8 cellular contexts compared by ENCODE assay signal in the genomic region with DNA sequence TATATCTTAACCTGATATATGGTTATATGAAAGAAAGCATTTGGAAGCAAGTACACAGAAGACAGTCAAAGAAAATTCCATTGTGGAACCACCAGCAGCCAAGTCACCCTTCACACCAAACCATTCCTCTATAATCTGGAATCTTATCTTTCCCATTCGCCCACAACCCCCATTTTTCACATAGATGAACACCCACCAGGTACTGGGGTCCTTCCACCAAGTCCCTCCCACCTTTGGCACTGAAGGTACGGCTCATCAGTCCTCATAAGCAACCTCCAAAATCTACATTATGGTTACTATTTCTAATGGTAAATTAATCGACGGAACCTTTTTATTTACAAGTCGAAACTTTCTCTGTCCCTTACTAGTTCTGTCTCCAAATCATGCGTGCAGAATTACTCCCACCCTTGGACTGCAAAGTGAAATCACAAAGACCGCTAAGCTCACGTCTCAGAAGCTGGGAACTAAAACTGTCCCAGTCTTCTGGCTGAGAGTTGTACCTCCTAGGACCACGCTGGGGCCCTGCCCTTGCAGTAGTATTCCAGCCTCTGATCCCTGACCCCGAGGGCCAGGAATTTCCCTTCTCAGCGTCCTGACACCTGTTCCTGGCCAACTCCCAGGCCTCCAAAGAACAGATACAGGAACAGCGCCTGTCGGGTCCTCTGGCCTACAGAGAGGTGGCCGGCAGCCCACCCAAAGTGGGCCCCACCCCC. TPM values are rescaled to one million over a fixed set of nuclear protein-coding genes. Genes with fewer than 3 reads are reported as not detected.
DNase-seq lines count a peak whose midpoint lies in the region; ATAC-seq and TF ChIP-seq lines count a peak whose summit lies in the region.

No MANE protein-coding gene starts in this region.

- H3K27me3 Mint-ChIP-seq in CD14-positive monocyte (ENCODE audit: low read depth in 3 of 3) (peaks cover 1 to 2% (median 2%) of the 10 kb centered on the region in 3 donors), natural killer cell (ENCODE audit: low read depth in 2 of 2) (peaks cover 2 to 6% of the 10 kb centered on the region in 2 donors)

- H3K4me1 Mint-ChIP-seq in CD14-positive monocyte = peaks cover 17% of the 10 kb centered on the region
- H3K4me1 Mint-ChIP-seq in natural killer cell = peaks cover 19 to 29% of the 10 kb centered on the region in 2 donors

- H3K36me3 Mint-ChIP-seq in CD14-positive monocyte (peaks cover 15 to 30% of the 10 kb centered on the region in 2 donors), natural killer cell (no peaks in the 10 kb centered on the region)

- TF ChIP-seq CTCF in CD14-positive monocyte (IDR thresholded peaks at IDR 0.05) = no peak
- TF ChIP-seq CTCF in natural killer cell (IDR thresholded peaks at IDR 0.05) = no peak

- H3K4me3 Mint-ChIP-seq in CD14-positive monocyte (peak overlapping the region; percentile 83 to 90), natural killer cell (peak overlapping the region; percentile 90)

- H3K27ac Mint-ChIP-seq in CD14-positive monocyte = peak overlapping the region; percentile 65 to 87 (median 77)
- H3K27ac Mint-ChIP-seq in natural killer cell = peak overlapping the region; percentile 78 to 91

- DNase-seq in CD14-positive monocyte (ENCODE audit: low spot score) (no peak), GM19238 (ENCODE audit: insufficient read length, low spot score) (peak; percentile 5), natural killer cell (no peak), NCI-H1048 (lab: John Stamatoyannopoulos, UW) (no peak)
- no peak for DNase-seq in stimulated activated CD4-positive, alpha-beta T cell treated with anti-CD3 and anti-CD28 coated beads, Interleukin-4, amount 100 ng/mL, for 1 hour

- H3K9me3 Mint-ChIP-seq in CD14-positive monocyte (peaks cover 0 to 2% (median 0%) of the 10 kb centered on the region in 7 donors), natural killer cell (no peaks in the 10 kb centered on the region)

- ATAC-seq in HG03280 (IDR thresholded peaks at IDR 0.05; ENCODE audit: unreplicated experiment) (peak; percentile 13), SK-N-SH treated with all-trans-retinoic acid at 6 μM for 48 hours (peak; percentile 21; the same call in 2 of the 3 replicates), esophagus mucosa (peak; percentile 1), natural killer cell (no peak)

- intact Hi-C loops in CD14-positive monocyte (cut with micrococcal nuclease) = no loop called here
- intact Hi-C loops in natural killer cell (cut with micrococcal nuclease) = loop anchor here (1.0 kb wide), 3 partner anchors 94 to 284 kb away; partner anchors contain the start of gene SCRN3

TF ChIP-seq in SK-N-SH treated with all-trans-retinoic acid at 6 μM for 48 hours, 23 proteins besides CTCF, POLR2A, EP300 and RAD21 (continues in another document):
- no peak for TF ChIP-seq CSDC2 (CRISPR knock-in tag; IDR thresholded peaks at IDR 0.05)
- TF ChIP-seq BACH2 (CRISPR knock-in tag; IDR thresholded peaks at IDR 0.05; ENCODE audit: borderline replicate concordance) = no peak
- TF ChIP-seq SNAI2 (CRISPR knock-in tag; IDR thresholded peaks at IDR 0.05) = no peak
- no peak for TF ChIP-seq CSRNP3 (CRISPR knock-in tag; IDR thresholded peaks at IDR 0.05)
- TF ChIP-seq, protein P1, sequence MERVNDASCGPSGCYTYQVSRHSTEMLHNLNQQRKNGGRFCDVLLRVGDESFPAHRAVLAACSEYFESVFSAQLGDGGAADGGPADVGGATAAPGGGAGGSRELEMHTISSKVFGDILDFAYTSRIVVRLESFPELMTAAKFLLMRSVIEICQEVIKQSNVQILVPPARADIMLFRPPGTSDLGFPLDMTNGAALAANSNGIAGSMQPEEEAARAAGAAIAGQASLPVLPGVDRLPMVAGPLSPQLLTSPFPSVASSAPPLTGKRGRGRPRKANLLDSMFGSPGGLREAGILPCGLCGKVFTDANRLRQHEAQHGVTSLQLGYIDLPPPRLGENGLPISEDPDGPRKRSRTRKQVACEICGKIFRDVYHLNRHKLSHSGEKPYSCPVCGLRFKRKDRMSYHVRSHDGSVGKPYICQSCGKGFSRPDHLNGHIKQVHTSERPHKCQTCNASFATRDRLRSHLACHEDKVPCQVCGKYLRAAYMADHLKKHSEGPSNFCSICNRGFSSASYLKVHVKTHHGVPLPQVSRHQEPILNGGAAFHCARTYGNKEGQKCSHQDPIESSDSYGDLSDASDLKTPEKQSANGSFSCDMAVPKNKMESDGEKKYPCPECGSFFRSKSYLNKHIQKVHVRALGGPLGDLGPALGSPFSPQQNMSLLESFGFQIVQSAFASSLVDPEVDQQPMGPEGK (CRISPR knock-in tag; IDR thresholded peaks at IDR 0.05; ENCODE audit: borderline replicate concordance) = no peak
- TF ChIP-seq GLIS3 (CRISPR knock-in tag; IDR thresholded peaks at IDR 0.05) = no peak
- TF ChIP-seq CREB5 (CRISPR knock-in tag; IDR thresholded peaks at IDR 0.05; ENCODE audit: low read depth) = no peak
- no peak for TF ChIP-seq ISL1 (CRISPR knock-in tag; IDR thresholded peaks at IDR 0.05)
- no peak for TF ChIP-seq ZNF8 (CRISPR knock-in tag; IDR thresholded peaks at IDR 0.05)
- TF ChIP-seq, protein P2, sequence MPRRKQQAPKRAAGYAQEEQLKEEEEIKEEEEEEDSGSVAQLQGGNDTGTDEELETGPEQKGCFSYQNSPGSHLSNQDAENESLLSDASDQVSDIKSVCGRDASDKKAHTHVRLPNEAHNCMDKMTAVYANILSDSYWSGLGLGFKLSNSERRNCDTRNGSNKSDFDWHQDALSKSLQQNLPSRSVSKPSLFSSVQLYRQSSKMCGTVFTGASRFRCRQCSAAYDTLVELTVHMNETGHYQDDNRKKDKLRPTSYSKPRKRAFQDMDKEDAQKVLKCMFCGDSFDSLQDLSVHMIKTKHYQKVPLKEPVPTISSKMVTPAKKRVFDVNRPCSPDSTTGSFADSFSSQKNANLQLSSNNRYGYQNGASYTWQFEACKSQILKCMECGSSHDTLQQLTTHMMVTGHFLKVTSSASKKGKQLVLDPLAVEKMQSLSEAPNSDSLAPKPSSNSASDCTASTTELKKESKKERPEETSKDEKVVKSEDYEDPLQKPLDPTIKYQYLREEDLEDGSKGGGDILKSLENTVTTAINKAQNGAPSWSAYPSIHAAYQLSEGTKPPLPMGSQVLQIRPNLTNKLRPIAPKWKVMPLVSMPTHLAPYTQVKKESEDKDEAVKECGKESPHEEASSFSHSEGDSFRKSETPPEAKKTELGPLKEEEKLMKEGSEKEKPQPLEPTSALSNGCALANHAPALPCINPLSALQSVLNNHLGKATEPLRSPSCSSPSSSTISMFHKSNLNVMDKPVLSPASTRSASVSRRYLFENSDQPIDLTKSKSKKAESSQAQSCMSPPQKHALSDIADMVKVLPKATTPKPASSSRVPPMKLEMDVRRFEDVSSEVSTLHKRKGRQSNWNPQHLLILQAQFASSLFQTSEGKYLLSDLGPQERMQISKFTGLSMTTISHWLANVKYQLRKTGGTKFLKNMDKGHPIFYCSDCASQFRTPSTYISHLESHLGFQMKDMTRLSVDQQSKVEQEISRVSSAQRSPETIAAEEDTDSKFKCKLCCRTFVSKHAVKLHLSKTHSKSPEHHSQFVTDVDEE (CRISPR knock-in tag; IDR thresholded peaks at IDR 0.05) = no peak
- no peak for TF ChIP-seq ZNF565 (CRISPR knock-in tag; conservative IDR thresholded peaks at IDR 0.05; ENCODE audit: low read depth)
- no peak for TF ChIP-seq ZFP3 (CRISPR knock-in tag; IDR thresholded peaks at IDR 0.05)
- no peak for TF ChIP-seq PPARA (CRISPR knock-in tag; IDR thresholded peaks at IDR 0.05; ENCODE audit: borderline replicate concordance)
- TF ChIP-seq RARB (CRISPR knock-in tag; IDR thresholded peaks at IDR 0.05) = no peak
- TF ChIP-seq ZFP30 (CRISPR knock-in tag; IDR thresholded peaks at IDR 0.05) = no peak
- TF ChIP-seq OSR1 (CRISPR knock-in tag; IDR thresholded peaks at IDR 0.05) = no peak
- TF ChIP-seq ARNTL (CRISPR knock-in tag; IDR thresholded peaks at IDR 0.05; ENCODE audit: borderline replicate concordance, low read depth) = no peak
- TF ChIP-seq, protein P3, sequence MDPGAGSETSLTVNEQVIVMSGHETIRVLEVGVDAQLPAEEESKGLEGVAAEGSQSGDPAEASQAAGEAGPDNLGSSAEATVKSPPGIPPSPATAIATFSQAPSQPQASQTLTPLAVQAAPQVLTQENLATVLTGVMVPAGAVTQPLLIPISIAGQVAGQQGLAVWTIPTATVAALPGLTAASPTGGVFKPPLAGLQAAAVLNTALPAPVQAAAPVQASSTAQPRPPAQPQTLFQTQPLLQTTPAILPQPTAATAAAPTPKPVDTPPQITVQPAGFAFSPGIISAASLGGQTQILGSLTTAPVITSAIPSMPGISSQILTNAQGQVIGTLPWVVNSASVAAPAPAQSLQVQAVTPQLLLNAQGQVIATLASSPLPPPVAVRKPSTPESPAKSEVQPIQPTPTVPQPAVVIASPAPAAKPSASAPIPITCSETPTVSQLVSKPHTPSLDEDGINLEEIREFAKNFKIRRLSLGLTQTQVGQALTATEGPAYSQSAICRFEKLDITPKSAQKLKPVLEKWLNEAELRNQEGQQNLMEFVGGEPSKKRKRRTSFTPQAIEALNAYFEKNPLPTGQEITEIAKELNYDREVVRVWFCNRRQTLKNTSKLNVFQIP (CRISPR knock-in tag; IDR thresholded peaks at IDR 0.05; ENCODE audit: borderline replicate concordance, low read depth) = no peak

RNA-seq across cellular contexts. Expression of gene OLA1, which starts 0.7 kb away (rescaled TPM):
- polyA plus RNA-seq in CD14-positive monocyte = 10 to 100 TPM; 71.9 to 72.3 TPM
- total RNA-seq in esophagus mucosa (74.7 TPM), natural killer cell (10 to 100 TPM; 42.3 to 45.9 (median 43.9) TPM)

Comparison
In these comparisons a context has a peak if more than half of its experiments do, and no peak if none do; other contexts are left out.
1. ATAC-seq: peak in HG03280 (single experiment), SK-N-SH treated with all-trans-retinoic acid at 6 μM for 48 hours (single experiment) and esophagus mucosa (single experiment); none in natural killer cell (0 of 3).